Comparison of ENCODE assay signal across 8 cellular contexts in the genomic region with DNA sequence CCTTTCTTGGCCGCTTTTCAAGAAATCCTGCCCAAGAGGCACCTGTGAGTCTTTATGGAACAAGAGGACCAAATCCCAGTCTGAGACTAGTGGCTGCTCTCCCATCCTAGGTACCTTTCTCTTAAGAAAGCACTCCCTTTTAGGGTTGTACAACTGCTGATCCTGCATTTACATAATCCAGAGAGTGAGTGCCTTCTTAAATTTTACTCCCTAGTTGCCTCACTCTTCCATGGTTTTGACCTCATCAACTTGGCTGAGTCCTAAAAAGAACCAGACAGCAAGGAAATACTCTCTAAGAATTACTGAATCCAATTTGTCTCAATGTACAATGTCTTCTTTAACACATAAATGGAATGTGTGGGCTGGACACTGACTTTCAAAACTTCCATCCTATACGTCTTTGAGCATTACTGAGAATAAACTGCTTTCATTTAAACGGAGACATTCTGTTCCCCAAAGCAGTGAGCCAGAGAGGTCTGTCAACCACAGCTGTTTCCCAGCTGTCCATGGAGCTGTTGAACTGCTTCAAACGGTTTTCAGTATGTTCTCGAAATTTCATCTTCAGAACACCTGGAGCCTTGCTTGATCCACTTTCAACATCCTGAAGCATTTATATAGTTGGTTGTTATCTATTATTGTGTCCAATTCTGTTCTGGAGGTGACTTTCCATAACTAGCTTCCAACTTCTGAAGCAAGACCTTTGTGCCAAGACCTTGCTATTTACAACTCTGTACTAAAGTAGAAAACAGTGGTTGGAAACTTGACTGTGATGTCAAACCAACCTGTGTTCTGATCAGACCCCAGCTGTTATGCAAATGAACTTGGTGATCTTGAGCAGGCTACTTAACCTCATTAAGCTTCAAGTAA.
DNase-seq lines count a peak whose midpoint lies in the region; ATAC-seq, FAIRE-seq and TF ChIP-seq lines count a peak whose summit lies in the region.

No MANE protein-coding gene starts in this region.

- no peaks in the 10 kb centered on the region for H3K27me3 Mint-ChIP-seq in activated CD4-positive, alpha-beta memory T cell treated with anti-CD3 and anti-CD28 coated beads for 36 hours

- no peaks in the 10 kb centered on the region for H3K9me3 Mint-ChIP-seq in activated CD4-positive, alpha-beta memory T cell treated with anti-CD3 and anti-CD28 coated beads for 36 hours

- H3K4me3 Mint-ChIP-seq in activated CD4-positive, alpha-beta memory T cell treated with anti-CD3 and anti-CD28 coated beads for 36 hours = no peak overlapping the region

- no peak overlapping the region for H3K9ac ChIP-seq in adipocyte (ENCODE audit: low read length)

- FAIRE-seq in H54 (lab: Jason Lieb, UNC) = no peak

- H3K27ac Mint-ChIP-seq in activated CD4-positive, alpha-beta memory T cell treated with anti-CD3 and anti-CD28 coated beads for 36 hours = no peak overlapping the region

- peak; percentile 87 for DNase-seq in GM12865 (ENCODE audit: low read depth)
- peak; percentile 31 for DNase-seq in adipocyte (ENCODE audit: low read depth)
- no peak for DNase-seq in NCI-H187 treated with DMSO at 0.1 percent for 48 hours (lab: John Stamatoyannopoulos, UW)
- no peak for DNase-seq in DMS153 treated with DMSO at 0.1 percent for 48 hours (lab: John Stamatoyannopoulos, UW; ENCODE audit: unreplicated experiment)
- no peak for DNase-seq in H54 (ENCODE audit: insufficient read length, low spot score)
- DNase-seq in activated CD4-positive, alpha-beta memory T cell treated with anti-CD3 and anti-CD28 coated beads for 36 hours = no peak

- no peaks in the 10 kb centered on the region for H3K9me3 ChIP-seq in adipocyte (ENCODE audit: control insufficient read depth, low read length)

- H3K36me3 Mint-ChIP-seq in activated CD4-positive, alpha-beta memory T cell treated with anti-CD3 and anti-CD28 coated beads for 36 hours = peaks cover 4% of the 10 kb centered on the region

- no peak for TF ChIP-seq CTCF in GM12865 (IDR thresholded peaks at IDR 0.05; ENCODE audit: insufficient read depth, low read depth, low read length, missing control alignments)

- H3K4me3 ChIP-seq in GM12865 (ENCODE audit: low read depth, low read length) = peak overlapping the region; percentile 20; the same call in 1 of the 2 replicates
- no peak overlapping the region for H3K4me3 ChIP-seq in adipocyte (ENCODE audit: low read length)

- H3K4me1 ChIP-seq in adipocyte (ENCODE audit: control insufficient read depth, insufficient read depth, low read length) = peaks cover 12% of the 10 kb centered on the region

- POLR2A ChIA-PET in activated CD4-positive, alpha-beta memory T cell treated with anti-CD3 and anti-CD28 coated beads for 36 hours (lab: Charles Lee) = no interaction called here

- TF ChIP-seq POLR2A in H54 (IDR thresholded peaks at IDR 0.05; ENCODE audit: low read depth, low read length) = no peak

- CTCF ChIA-PET in activated CD4-positive, alpha-beta memory T cell treated with anti-CD3 and anti-CD28 coated beads for 36 hours (lab: Charles Lee) = no interaction called here

- H3K4me1 Mint-ChIP-seq in activated CD4-positive, alpha-beta memory T cell treated with anti-CD3 and anti-CD28 coated beads for 36 hours (ENCODE audit: low read depth) = peaks cover 10% of the 10 kb centered on the region

- no peaks in the 10 kb centered on the region for H3K27me3 ChIP-seq in adipocyte (replicated peaks; ENCODE audit: control insufficient read depth, insufficient read depth, low read length)

- H3K36me3 ChIP-seq in adipocyte (ENCODE audit: control insufficient read depth, insufficient read depth, low read length, severe bottlenecking) = no peaks in the 10 kb centered on the region

- ATAC-seq in GM19455 (IDR thresholded peaks at IDR 0.05; ENCODE audit: unreplicated experiment) (peak; percentile 93), HG03064 (IDR thresholded peaks at IDR 0.05; ENCODE audit: low read depth, unreplicated experiment) (peak; percentile 90)

- intact Hi-C loops in activated CD4-positive, alpha-beta memory T cell treated with anti-CD3 and anti-CD28 coated beads for 36 hours (cut with micrococcal nuclease) = no loop called here

Comparison
In these comparisons a context has a peak if more than half of its experiments do, and no peak if none do; other contexts are left out.
1. DNase-seq: peak in GM12865 (single experiment) and adipocyte (single experiment); none in NCI-H187 treated with DMSO at 0.1 percent for 48 hours (single experiment), DMS153 treated with DMSO at 0.1 percent for 48 hours (single experiment), H54 (single experiment) and activated CD4-positive, alpha-beta memory T cell treated with anti-CD3 and anti-CD28 coated beads for 36 hours (single experiment).